Comparison of ENCODE assay signal across 8 cellular contexts in the genomic region with DNA sequence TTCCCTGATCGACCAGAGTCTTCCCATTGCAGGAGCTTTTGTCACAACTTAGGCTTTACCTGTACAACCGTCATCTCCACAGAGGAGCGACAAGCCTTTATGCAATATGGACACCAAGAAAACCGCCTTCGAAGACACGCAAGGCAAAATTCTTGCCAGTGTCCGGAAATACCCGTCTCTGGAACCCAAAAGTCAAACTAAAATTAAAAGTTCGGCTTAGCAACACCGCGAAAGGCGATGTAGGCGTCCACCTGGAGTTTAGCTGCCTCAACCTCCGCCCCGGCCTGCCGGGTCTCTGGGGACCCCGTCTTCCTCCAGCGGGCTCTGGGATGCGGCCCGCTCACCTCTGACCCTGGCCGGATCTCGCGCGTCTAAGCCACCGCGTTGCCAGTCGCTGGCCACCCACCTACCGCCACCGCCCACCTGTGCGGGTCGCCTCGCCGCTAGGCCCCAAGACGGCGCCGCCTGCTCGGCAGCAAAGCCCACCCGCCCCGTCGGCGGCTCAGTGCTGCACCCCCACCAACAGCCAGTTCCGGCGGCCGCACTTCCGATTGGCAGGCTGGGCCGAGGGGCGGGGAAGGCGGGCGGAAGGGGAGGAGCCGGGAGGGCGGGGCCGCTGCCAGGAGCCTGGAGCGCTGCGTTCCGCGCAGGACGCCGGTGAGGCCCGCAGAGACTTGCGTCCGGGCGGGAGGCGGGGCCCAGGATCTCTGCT. TPM values are rescaled to one million over a fixed set of nuclear protein-coding genes. Genes with fewer than 3 reads are reported as not detected.
DNase-seq lines count a peak whose midpoint lies in the region; ATAC-seq, FAIRE-seq and TF ChIP-seq lines count a peak whose summit lies in the region.

TSS of gene SUPT20H (minus strand) at position 553 of the 712 bp plus-strand sequence. CDS start 8,198 bp downstream, outside the sequence.

- H3K36me3 ChIP-seq in mammary epithelial cell (ENCODE audit: insufficient read depth, low read length) (peaks cover 3% of the 10 kb centered on the region), small intestine (ENCODE audit: control insufficient read depth in 2 of 2, insufficient read depth in 2 of 2, low read length in 2 of 2) (no peaks in the 10 kb centered on the region)

- H3K27ac ChIP-seq in mammary epithelial cell (ENCODE audit: insufficient read depth, low read depth, low read length), result peak within 1 kb of the TSS; percentile 73
- H3K27ac ChIP-seq in small intestine (ENCODE audit: low read depth in 1 of 2, low read length in 1 of 2), result peak within 1 kb of the TSS; percentile 93 to 98

- peak within 1 kb of the TSS; percentile 94 for H2AFZ ChIP-seq in mammary epithelial cell (ENCODE audit: low read depth, low read length)

- H3K79me2 ChIP-seq in mammary epithelial cell (ENCODE audit: insufficient read depth, low read length), result peaks cover 40% of the 10 kb centered on the region

- TF ChIP-seq CTCF in WI38 (IDR thresholded peaks at IDR 0.05; ENCODE audit: low read depth, low read length), result no peak
- TF ChIP-seq CTCF in mammary epithelial cell (conservative IDR thresholded peaks at IDR 0.05 in 1 of 2, IDR thresholded peaks at IDR 0.05 in 1 of 2; ENCODE audit: extremely low read depth in 1 of 2, insufficient read depth in 1 of 2, low read depth in 1 of 2, low read length in 2 of 2), result no peak

- FAIRE-seq in small intestine (lab: Jason Lieb, UNC), result no peak

- BruUV-seq in mammary epithelial cell (replicated peaks; lab: Mats Ljungman, UMichigan), result TSS peak; percentile 61

- DNase-seq in AG08395 (ENCODE audit: low spot score) (peak; percentile 93), NCI-H2227 treated with DMSO at 0.1 percent for 48 hours (lab: John Stamatoyannopoulos, UW) (peak; percentile 82), mammary epithelial cell (peak; percentile 87), iPS-NIHi11 (ENCODE audit: low spot score) (peak; percentile 93), small intestine (peak; percentile 90)

- in situ Hi-C loops in mammary epithelial cell (cut with MboI; ENCODE audit: low sequenced_read_pairs in 2 of 2), result no loop called here

- H3K9me3 ChIP-seq in mammary epithelial cell (replicated peaks; ENCODE audit: insufficient read depth, low read length), result no peaks in the 10 kb centered on the region
- no peaks in the 10 kb centered on the region for H3K9me3 ChIP-seq in small intestine (ENCODE audit: control insufficient read depth, low read depth)

- CTCF ChIA-PET in mammary epithelial cell (lab: Charles Lee; ENCODE audit: low non-redundant PET), result no interaction called here

- H4K20me1 ChIP-seq in mammary epithelial cell (ENCODE audit: insufficient read depth, low read length), result no peaks in the 10 kb centered on the region

- H3K4me2 ChIP-seq in mammary epithelial cell (ENCODE audit: insufficient read depth, low read depth, low read length), result peak within 1 kb of the TSS; percentile 87

- WGBS in mammary epithelial cell (ENCODE audit: low coverage, missing lambda C conversion rate), result 3% methylated on average over 17 of the region's 63 CpGs
- WGBS in small intestine, 3 donors, result 0% methylated on average over 54 to 63 of the region's 63 CpGs

- peak within 1 kb of the TSS; percentile 77 for H3K4me3 ChIP-seq in WI38 (ENCODE audit: low read depth, low read length)
- peak within 1 kb of the TSS; percentile 91 to 94 (median 92) for H3K4me3 ChIP-seq in mammary epithelial cell (replicated peaks in 1 of 3; ENCODE audit: insufficient read depth in 1 of 3, low read depth in 2 of 3, low read length in 3 of 3)
- H3K4me3 ChIP-seq in small intestine (ENCODE audit: low read depth in 1 of 2, low read length in 2 of 2), result peak within 1 kb of the TSS; percentile 95 to 98

- dilution Hi-C loops in mammary epithelial cell (cut with HindIII; ENCODE audit: low sequenced_read_pairs), result no loop called here

- peak; percentile 99 for ATAC-seq in GM18907 (IDR thresholded peaks at IDR 0.05; ENCODE audit: unreplicated experiment)
- peak; percentile 99 for ATAC-seq in HG03139 (IDR thresholded peaks at IDR 0.05; ENCODE audit: unreplicated experiment)

- H3K27me3 ChIP-seq in mammary epithelial cell (ENCODE audit: insufficient read depth, low read length) (no peaks in the 10 kb centered on the region), small intestine (ENCODE audit: control insufficient read depth in 2 of 2, insufficient read depth in 2 of 2, low read length in 2 of 2) (no peaks in the 10 kb centered on the region)

- H3K9ac ChIP-seq in mammary epithelial cell (ENCODE audit: insufficient read depth, low read length), result peak within 1 kb of the TSS; percentile 84

- H3K4me1 ChIP-seq in mammary epithelial cell (ENCODE audit: insufficient read depth, low read length), result no peaks in the 10 kb centered on the region
- H3K4me1 ChIP-seq in small intestine (ENCODE audit: control insufficient read depth in 2 of 2, insufficient read depth in 1 of 2, low read depth in 1 of 2, low read length in 1 of 2), result no peaks in the 10 kb centered on the region

- intact Hi-C loops in mammary epithelial cell (cut with micrococcal nuclease), result loop anchor here (5.0 kb wide), 1 partner anchor 57 kb away; the partner anchor contains the start of gene EXOSC8

RNA-seq across cellular contexts. Expression of gene SUPT20H, which starts in this region (rescaled TPM):
- total RNA-seq in mammary epithelial cell, result 10 to 100 TPM; 56.7 to 68.5 TPM
- 33.7 TPM for polyA plus RNA-seq in mammary epithelial cell
- polyA minus RNA-seq in mammary epithelial cell, result 61.6 TPM
- 10 to 100 TPM; 20.0 to 20.6 (median 20.3) TPM for polyA plus RNA-seq in small intestine

Comparison
In these comparisons a context has a peak if more than half of its experiments do, and no peak if none do; other contexts are left out.
1. Peak in every context shown above with its lines: DNase-seq, ATAC-seq, H3K4me3 ChIP-seq and H3K27ac ChIP-seq.